In the genomic region with DNA sequence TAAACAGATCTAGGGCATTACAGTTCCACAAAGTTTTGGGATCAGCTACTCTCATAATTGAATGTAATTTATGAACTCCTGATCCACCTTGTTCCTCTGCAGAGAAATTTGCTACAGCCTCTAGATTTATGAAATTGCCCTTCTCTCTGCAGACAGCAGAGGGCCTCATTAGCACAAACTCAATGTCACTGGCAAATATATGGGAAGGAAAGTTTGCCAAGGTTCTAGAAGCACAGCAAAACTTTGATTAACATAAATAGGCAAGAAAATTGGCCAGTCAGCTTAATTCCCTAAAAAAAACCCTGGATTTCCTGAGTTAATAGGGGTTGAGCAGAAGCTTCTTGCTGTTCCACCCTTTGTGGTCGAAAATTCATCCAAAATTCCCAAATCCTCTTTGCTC, we compare ENCODE assay signal across 8 cellular contexts. TPM values are rescaled to one million over a fixed set of nuclear protein-coding genes. Genes with fewer than 3 reads are reported as not detected.
DNase-seq lines count a peak whose midpoint lies in the region; ATAC-seq, FAIRE-seq and TF ChIP-seq lines count a peak whose summit lies in the region.

No MANE protein-coding gene starts in this region.

- no peak overlapping the region for H3K4me2 ChIP-seq in HepG2 (ENCODE audit: low read depth, low read length)

- peaks cover 15% of the 10 kb centered on the region for H3K4me1 Mint-ChIP-seq in MCF 10A (ENCODE audit: insufficient read depth, unreplicated experiment)

- TF ChIP-seq POLR2A in HepG2 (IDR thresholded peaks at IDR 0.05; ENCODE audit: insufficient read depth in 1 of 2, low read depth in 2 of 2, low read length in 2 of 2) (no peak), GM12892 (IDR thresholded peaks at IDR 0.05; ENCODE audit: low read depth, low read length) (no peak)

- no peak overlapping the region for H3K9ac ChIP-seq in HepG2 (ENCODE audit: insufficient read depth, low read depth, low read length)

- WGBS in HepG2 (ENCODE audit: low lambda C conversion rate), result no CpG with 5 or more reads among the region's 1 CpG

- H4K20me1 ChIP-seq in HepG2 (ENCODE audit: insufficient read depth, low read length), result no peaks in the 10 kb centered on the region

- FAIRE-seq in HepG2 (lab: Jason Lieb, UNC), result peak; percentile 79
- no peak for FAIRE-seq in GM12892 (lab: Jason Lieb, UNC)

- H3K9me3 ChIP-seq in HepG2 (ENCODE audit: low read length), result no peaks in the 10 kb centered on the region

- H3K4me3 ChIP-seq in AG10803 (ENCODE audit: low read length), result no peak overlapping the region
- H3K4me3 ChIP-seq in HepG2 (replicated peaks in 1 of 3; ENCODE audit: insufficient read depth in 1 of 3, low read depth in 2 of 3, low read length in 3 of 3), result no peak overlapping the region

- TF ChIP-seq EP300 in HepG2 (IDR thresholded peaks at IDR 0.05; ENCODE audit: low read depth in 2 of 2, low read length in 2 of 2), result no peak
- no peak for TF ChIP-seq EP300 in HepG2 (CRISPR knock-in tag; IDR thresholded peaks at IDR 0.05; ENCODE audit: borderline replicate concordance)

- H3K27me3 Mint-ChIP-seq in MCF 10A (ENCODE audit: insufficient read depth, unreplicated experiment), result peaks cover 48% of the 10 kb centered on the region

- H3K4me1 ChIP-seq in HepG2 (ENCODE audit: insufficient read depth, low read length), result no peaks in the 10 kb centered on the region

- H3K4me3 Mint-ChIP-seq in MCF 10A (ENCODE audit: unreplicated experiment), result no peak overlapping the region

- CTCF ChIA-PET in MCF 10A (lab: Yijun Ruan, JAX), result interaction anchor here (0.7 to 11.1 kb wide), 28 partner anchors 8 to 758 kb away, joined by 3 to 139 read pairs (median 4); a partner anchor contains a TSS
- CTCF ChIA-PET in HepG2 (lab: Yijun Ruan, JAX; ENCODE audit: low intra/inter-chr PET ratio, low total read pairs), result interaction anchor here (1.3 kb wide), 1 partner anchor 117 kb away, joined by 8 read pairs; a partner anchor contains a TSS

- POLR2A ChIA-PET in MCF 10A (lab: Yijun Ruan, JAX) (interaction anchor here (0.8 to 3.4 kb wide), 8 partner anchors 14 to 234 kb away, joined by 3 to 18 read pairs (median 6); a partner anchor contains a TSS), HepG2 (lab: Yijun Ruan, JAX) (no interaction called here)

- in situ Hi-C loops in GM13977 (cut with MboI; ENCODE audit: low pct_unique_long_range_greater_than_20kb, low sequenced_read_pairs, unreplicated experiment) (loop anchor here (5.0 to 10.0 kb wide), 2 partner anchors 65 to 118 kb away; a partner anchor contains a TSS), HepG2 (cut with HindIII; ENCODE audit: extremely low pct_ligation_motif_present, low pct_unique_long_range_greater_than_20kb) (loop anchor here (5.0 kb wide), 1 partner anchor 118 kb away; a partner anchor contains a TSS)

- DNase-seq in AG10803 (ENCODE audit: low read depth) (peak; percentile 56), GM13977 (ENCODE audit: low spot score) (peak; percentile 33), NCI-H2227 (lab: John Stamatoyannopoulos, UW; ENCODE audit: unreplicated experiment) (peak; percentile 48), MCF 10A (ENCODE audit: unreplicated experiment) (peak; percentile 54), HepG2 (ENCODE audit: low spot score) (peak; percentile 9), GDM1 (lab: John Stamatoyannopoulos, UW) (no peak), GM12892 (ENCODE audit: insufficient read length) (no peak)

- ATAC-seq in HepG2 (0 out of 3 replicates have a peak, but pooled peaks have one; percentile 43), HG03442 (IDR thresholded peaks at IDR 0.05; ENCODE audit: unreplicated experiment) (no peak)

- intact Hi-C loops in MCF 10A (cut with micrococcal nuclease) (loop anchor here (1.0 to 10.0 kb wide), 6 partner anchors 13 to 635 kb away; a partner anchor contains a TSS), HepG2 (cut with micrococcal nuclease; ENCODE audit: unreplicated experiment) (loop anchor here (1.0 to 5.0 kb wide), 2 partner anchors 118 to 233 kb away; a partner anchor contains a TSS)

- no peak overlapping the region for H2AFZ ChIP-seq in HepG2 (ENCODE audit: low read length)

- no peak overlapping the region for H3K27ac Mint-ChIP-seq in MCF 10A (ENCODE audit: low read depth, unreplicated experiment)

- peaks cover 31% of the 10 kb centered on the region for H3K36me3 Mint-ChIP-seq in MCF 10A (ENCODE audit: insufficient read depth, unreplicated experiment)

- H3K36me3 ChIP-seq in HepG2 (replicated peaks in 1 of 2; ENCODE audit: control insufficient read depth in 1 of 2, insufficient read depth in 2 of 2, low read length in 2 of 2), result no peaks in the 10 kb centered on the region

- peak; percentile 73 for TF ChIP-seq CTCF in AG10803 (conservative IDR thresholded peaks at IDR 0.05; ENCODE audit: low read length)
- TF ChIP-seq CTCF in GM13977 (IDR thresholded peaks at IDR 0.05; ENCODE audit: extremely low read depth, insufficient read depth, missing control alignments), result peak; percentile 72
- TF ChIP-seq CTCF in MCF 10A (IDR thresholded peaks at IDR 0.05; ENCODE audit: unreplicated experiment), result peak; percentile 63
- peak; percentile 56 for TF ChIP-seq CTCF in HepG2 (CRISPR knock-in tag; IDR thresholded peaks at IDR 0.05)

- BruUV-seq in MCF 10A (replicated peaks; lab: Mats Ljungman, UMichigan), result no TSS peak
- BruUV-seq in HepG2 (replicated peaks; lab: Mats Ljungman, UMichigan), result no TSS peak

- H3K9me3 Mint-ChIP-seq in MCF 10A (ENCODE audit: unreplicated experiment), result no peaks in the 10 kb centered on the region

- no peaks in the 10 kb centered on the region for H3K79me2 ChIP-seq in HepG2 (ENCODE audit: insufficient read depth, low read length)

- TF ChIP-seq RAD21 in HepG2 (CRISPR knock-in tag; IDR thresholded peaks at IDR 0.05), result no peak

- H3K27ac ChIP-seq in HepG2 (ENCODE audit: extremely low read length, insufficient read depth, low read length), result no peak overlapping the region

- no peaks in the 10 kb centered on the region; a peak in 1 of 5 replicates for H3K27me3 ChIP-seq in HepG2 (ENCODE audit: control insufficient read depth in 1 of 2, insufficient read depth in 2 of 2, low read length in 2 of 2)

TF ChIP-seq in HepG2, 621 proteins besides CTCF, POLR2A, EP300 and RAD21:
- TF ChIP-seq RORA (CRISPR knock-in tag; IDR thresholded peaks at IDR 0.05) (no peak), MAFK (conservative IDR thresholded peaks at IDR 0.05 in 1 of 2, IDR thresholded peaks at IDR 0.05 in 1 of 2; ENCODE audit: low read length in 2 of 2) (peak; percentile 19 to 57; a peak in 2 of 4 replicates), TGIF2 (CRISPR knock-in tag; IDR thresholded peaks at IDR 0.05) (no peak), TCF7 (IDR thresholded peaks at IDR 0.05; ENCODE audit: low read depth) (no peak), SOX5 (CRISPR knock-in tag; IDR thresholded peaks at IDR 0.05; ENCODE audit: borderline replicate concordance) (no peak), ZSCAN21 (CRISPR knock-in tag; IDR thresholded peaks at IDR 0.05; ENCODE audit: borderline replicate concordance) (no peak), MAFF (IDR thresholded peaks at IDR 0.05; ENCODE audit: low read depth, low read length) (peak; percentile 38; the same call in 1 of the 2 replicates), HNRNPLL (IDR thresholded peaks at IDR 0.05; ENCODE audit: low read depth, low read length, poor library complexity, severe bottlenecking) (no peak), ETV5 (CRISPR knock-in tag; IDR thresholded peaks at IDR 0.05; ENCODE audit: borderline replicate concordance) (no peak), STAG1 (CRISPR knock-in tag; IDR thresholded peaks at IDR 0.05) (peak; percentile 46), SMC3 (IDR thresholded peaks at IDR 0.05; ENCODE audit: low read length) (peak; percentile 70), ZNF138 (CRISPR knock-in tag; IDR thresholded peaks at IDR 0.05; ENCODE audit: low read depth) (no peak)
- TF ChIP-seq, protein P1, sequence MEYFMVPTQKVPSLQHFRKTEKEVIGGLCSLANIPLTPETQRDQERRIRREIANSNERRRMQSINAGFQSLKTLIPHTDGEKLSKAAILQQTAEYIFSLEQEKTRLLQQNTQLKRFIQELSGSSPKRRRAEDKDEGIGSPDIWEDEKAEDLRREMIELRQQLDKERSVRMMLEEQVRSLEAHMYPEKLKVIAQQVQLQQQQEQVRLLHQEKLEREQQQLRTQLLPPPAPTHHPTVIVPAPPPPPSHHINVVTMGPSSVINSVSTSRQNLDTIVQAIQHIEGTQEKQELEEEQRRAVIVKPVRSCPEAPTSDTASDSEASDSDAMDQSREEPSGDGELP (IDR thresholded peaks at IDR 0.05; ENCODE audit: borderline replicate concordance, low read depth), result no peak

RNA-seq across cellular contexts. Expression of a gene that starts 31.5 kb away (rescaled TPM):
- 27.9 and 29.7 TPM in 2 replicates for total RNA-seq in MCF 10A (2022)
- total RNA-seq in HepG2 (2016; rRNA removed; fragmentation: Illumina TruSeq; extraction: Trizol), result 54.4 and 80.5 TPM in 2 replicates
- total RNA-seq in HepG2 (2016; cell fraction: cytosol; rRNA removed; fragmentation: Illumina TruSeq; extraction: Trizol; ENCODE audit: low read depth), result 9.9 and 13.0 TPM in 2 replicates
- total RNA-seq in HepG2 (2016; cell fraction: insoluble cytoplasmic fraction; rRNA removed; fragmentation: Illumina TruSeq; extraction: Trizol), result 52.3 and 82.1 TPM in 2 replicates
- 25.7 and 27.0 TPM in 2 replicates for total RNA-seq in HepG2 (2016; cell fraction: membrane; rRNA removed; fragmentation: Illumina TruSeq; extraction: Trizol)
- total RNA-seq in HepG2 (2016; cell fraction: nucleus; rRNA removed; fragmentation: Illumina TruSeq; extraction: Trizol), result 22.0 and 23.9 TPM in 2 replicates
- 26.0 and 33.7 TPM in 2 replicates for polyA plus RNA-seq in HepG2 (2011; rRNA removed)
- polyA plus RNA-seq in HepG2 (2011; cell fraction: cytosol; rRNA removed), result 23.3 and 28.8 TPM in 2 replicates
- polyA plus RNA-seq in HepG2 (2011; cell fraction: nucleus; rRNA removed), result 7.3 and 8.4 TPM in 2 replicates
- polyA plus RNA-seq in HepG2 (2012), result 25.1 and 35.9 TPM in 2 replicates
- 11.3 and 12.7 TPM in 2 replicates for polyA plus RNA-seq in HepG2 (2016; cell fraction: cytosol; fragmentation: Illumina TruSeq; extraction: Trizol; ENCODE audit: low read depth)
- 89.6 and 95.5 TPM in 2 replicates for polyA plus RNA-seq in HepG2 (2016; cell fraction: insoluble cytoplasmic fraction; fragmentation: Illumina TruSeq; extraction: Trizol; ENCODE audit: low read depth)
- polyA plus RNA-seq in HepG2 (2016; cell fraction: membrane; fragmentation: Illumina TruSeq; extraction: Trizol; ENCODE audit: low read depth), result 18.7 and 19.3 TPM in 2 replicates
- 29.5 and 31.8 TPM in 2 replicates for polyA plus RNA-seq in HepG2 (2016; cell fraction: nucleus; fragmentation: Illumina TruSeq; extraction: Trizol; ENCODE audit: insufficient read depth, low read depth)
- polyA minus RNA-seq in HepG2 (2011; rRNA and poly(A)+ RNA removed; ENCODE audit: low replicate concordance), result 34.8 and 117 TPM in 2 replicates
- 20.4 and 21.6 TPM in 2 replicates for polyA minus RNA-seq in HepG2 (2011; cell fraction: cytosol; rRNA and poly(A)+ RNA removed)
- polyA minus RNA-seq in HepG2 (2011; cell fraction: nucleus; rRNA and poly(A)+ RNA removed), result 13.6 and 17.8 TPM in 2 replicates
- polyA plus RNA-seq in GM12892 (2012; ENCODE audit: missing spikeins), result 54.9 TPM

Comparison
In these comparisons a context has a peak if more than half of its experiments do, and no peak if none do; other contexts are left out.
1. DNase-seq: peak in AG10803 (single experiment), GM13977 (single experiment), NCI-H2227 (single experiment), MCF 10A (single experiment) and HepG2 (single experiment); none in GDM1 (single experiment) and GM12892 (single experiment).
2. Peak in every context shown above with its lines, with median percentiles within 50 percentile points of each other: CTCF ChIP-seq.